In the genomic region with DNA sequence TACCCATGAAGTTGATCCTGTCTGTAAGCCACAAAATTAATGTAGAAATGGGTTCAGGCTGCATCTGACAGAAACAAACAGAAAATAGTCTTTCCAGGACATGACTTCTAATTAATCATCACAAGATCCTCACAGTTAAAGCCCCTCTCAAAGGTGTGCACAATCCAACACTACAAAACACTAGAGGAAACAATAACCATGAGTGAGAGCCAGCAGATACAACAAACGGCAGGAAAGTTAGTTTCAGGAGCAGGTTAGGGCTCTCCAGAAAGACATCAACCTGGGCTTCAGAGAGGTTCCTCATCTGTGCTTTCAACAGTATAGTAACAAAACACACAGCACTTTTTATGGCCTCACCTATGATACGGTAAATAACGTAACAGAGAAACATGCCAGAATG, we compare ENCODE assay signal across 29 cellular contexts. TPM values are rescaled to one million over a fixed set of nuclear protein-coding genes. Genes with fewer than 3 reads are reported as not detected.
"Had no signal": no experiment of that assay in that cellular context is flagged by ENCODE, and none has a peak within 500 bp of the region (broad histone marks: within the 10 kb centered on the region; RNA-seq: fewer than 3 reads in every experiment).

No MANE protein-coding gene starts in this region.

- H3K27me3 ChIP-seq: neural progenitor cell, ovary, right lobe of liver, sigmoid colon, thyroid gland, tibial nerve, upper lobe of left lung, vagina had no signal

- DNase-seq: naive B cell; naive thymus-derived CD8-positive, alpha-beta T cell; nephron progenitor cell; occipital lobe; ovary; posterior cingulate gyrus; psoas muscle; right cardiac atrium; right lobe of liver; sigmoid colon; small intestine; stimulated activated CD4-positive, alpha-beta T cell treated with anti-CD3 and anti-CD28 coated beads, Interleukin-15, amount 100 ng/mL, for 24 hours; stimulated activated CD4-positive, alpha-beta T cell treated with anti-CD3 and anti-CD28 coated beads, Interleukin-2, amount 100 ng/mL, for 24 hours; stimulated activated CD4-positive, alpha-beta T cell treated with anti-CD3 and anti-CD28 coated beads, Interleukin-2, amount 100 ng/mL, for 48 hours; stimulated activated CD4-positive, alpha-beta T cell treated with anti-CD3 and anti-CD28 coated beads, Interleukin-4, amount 100 ng/mL, for 24 hours; stimulated activated naive CD4-positive, alpha-beta T cell; stimulated activated naive CD8-positive, alpha-beta T cell treated with anti-CD3 and anti-CD28 coated beads, Interleukin-15, amount 100 ng/mL, for 72 hours; stimulated activated naive CD8-positive, alpha-beta T cell treated with anti-CD3 and anti-CD28 coated beads, Interleukin-15, Interleukin-2, amounts not matched to agents 100 U/mL and 50 U/mL, for 24 hours; thyroid gland; upper lobe of left lung had no signal

- H3K36me3 ChIP-seq: neural progenitor cell, ovary, sigmoid colon, thoracic aorta had no signal

- H3K27ac ChIP-seq: neural progenitor cell, ovary, parathyroid adenoma, psoas muscle, right lobe of liver, sigmoid colon, thoracic aorta, thyroid gland, tibial nerve, upper lobe of left lung, vagina had no signal

- H3K9me3 ChIP-seq: ovary, psoas muscle, right lobe of liver, sigmoid colon, thoracic aorta, thyroid gland, vagina had no signal

- H3K4me3 Mint-ChIP-seq: naive B cell; naive thymus-derived CD8-positive, alpha-beta T cell; natural killer cell treated with Interleukin-12 subunit alpha and Interleukin-12 subunit beta and Interleukin-15 and Interleukin-18, amount 100 ng/mL, for 72 hours; nephron progenitor cell; neural progenitor cell; stimulated activated effector memory CD8-positive, alpha-beta T cell treated with anti-CD3 and anti-CD28 coated beads, Interleukin-12 subunit alpha, Interleukin-12 subunit beta, amount 100 ng/mL, for 72 hours; stimulated activated naive CD8-positive, alpha-beta T cell treated with anti-CD3 and anti-CD28 coated beads, Interleukin-15, amount 100 ng/mL, for 72 hours had no signal

- ATAC-seq: naive thymus-derived CD8-positive, alpha-beta T cell; right cardiac atrium; right lobe of liver; stimulated activated effector memory CD8-positive, alpha-beta T cell treated with anti-CD3 and anti-CD28 coated beads, Interleukin-12 subunit alpha, Interleukin-12 subunit beta, amount 100 ng/mL, for 72 hours; stimulated activated naive CD8-positive, alpha-beta T cell treated with anti-CD3 and anti-CD28 coated beads, Interleukin-15, amount 100 ng/mL, for 72 hours; stimulated activated naive CD8-positive, alpha-beta T cell treated with anti-CD3 and anti-CD28 coated beads, Interleukin-15, Interleukin-2, amounts not matched to agents 100 U/mL and 50 U/mL, for 24 hours had no signal

- H3K4me1 ChIP-seq: neural progenitor cell, parathyroid adenoma, psoas muscle, right lobe of liver, sigmoid colon, thyroid gland, tibial nerve, upper lobe of left lung, vagina had no signal

- H3K4me3 ChIP-seq: neural progenitor cell, ovary, psoas muscle, right lobe of liver, sigmoid colon, thoracic aorta, thyroid gland, tibial nerve, upper lobe of left lung, vagina had no signal

- H3K9me3 Mint-ChIP-seq: neural progenitor cell; stimulated activated naive CD8-positive, alpha-beta T cell treated with anti-CD3 and anti-CD28 coated beads, Interleukin-15, amount 100 ng/mL, for 72 hours had no signal

- H3K4me1 Mint-ChIP-seq: naive thymus-derived CD8-positive, alpha-beta T cell; nephron progenitor cell; stimulated activated effector memory CD8-positive, alpha-beta T cell treated with anti-CD3 and anti-CD28 coated beads, Interleukin-12 subunit alpha, Interleukin-12 subunit beta, amount 100 ng/mL, for 72 hours; stimulated activated naive CD8-positive, alpha-beta T cell treated with anti-CD3 and anti-CD28 coated beads, Interleukin-15, amount 100 ng/mL, for 72 hours had no signal

- H3K4me2 ChIP-seq: neural progenitor cell had no signal

- H3K27ac Mint-ChIP-seq: naive thymus-derived CD8-positive, alpha-beta T cell; natural killer cell treated with Interleukin-12 subunit alpha and Interleukin-12 subunit beta and Interleukin-15 and Interleukin-18, amount 100 ng/mL, for 72 hours; nephron progenitor cell; neural progenitor cell; progenitor cell of endocrine pancreas; stimulated activated effector memory CD8-positive, alpha-beta T cell treated with anti-CD3 and anti-CD28 coated beads, Interleukin-12 subunit alpha, Interleukin-12 subunit beta, amount 100 ng/mL, for 72 hours; stimulated activated naive CD8-positive, alpha-beta T cell treated with anti-CD3 and anti-CD28 coated beads, Interleukin-15, amount 100 ng/mL, for 72 hours had no signal

- H2AFZ ChIP-seq: neural progenitor cell, parathyroid adenoma had no signal

- FAIRE-seq: small intestine, urothelium cell line had no signal

- H3K36me3 Mint-ChIP-seq: naive thymus-derived CD8-positive, alpha-beta T cell; natural killer cell treated with Interleukin-12 subunit alpha and Interleukin-12 subunit beta and Interleukin-15 and Interleukin-18, amount 100 ng/mL, for 72 hours; neural progenitor cell; stimulated activated effector memory CD8-positive, alpha-beta T cell treated with anti-CD3 and anti-CD28 coated beads, Interleukin-12 subunit alpha, Interleukin-12 subunit beta, amount 100 ng/mL, for 72 hours had no signal

- H3K79me2 ChIP-seq: parathyroid adenoma had no signal

- H3K9ac ChIP-seq: neural progenitor cell, parathyroid adenoma had no signal

- H3K27me3 Mint-ChIP-seq: stimulated activated naive CD8-positive, alpha-beta T cell treated with anti-CD3 and anti-CD28 coated beads, Interleukin-15, amount 100 ng/mL, for 72 hours had no signal

RNA-seq across cellular contexts. Expression of gene GALNT15, which starts 47.5 kb away (rescaled TPM):
- total RNA-seq: naive thymus-derived CD8-positive, alpha-beta T cell; natural killer cell treated with Interleukin-12 subunit alpha and Interleukin-12 subunit beta and Interleukin-15 and Interleukin-18, amount 100 ng/mL, for 72 hours had no signal
- polyA plus RNA-seq: naive thymus-derived CD8-positive, alpha-beta T cell had no signal
